In genomic region chr19:39223703-39224279, GRCh38 we compare ENCODE assay signal across 1 cellular context.
TF ChIP-seq lines count a peak whose summit lies in the region.

No MANE protein-coding gene starts in this region.

TF ChIP-seq in SK-N-SH, 30 proteins besides CTCF, POLR2A, EP300 and RAD21 (continued from another document):
- peak; percentile 65; the same call in 1 of the 2 replicates for TF ChIP-seq RFX5 (IDR thresholded peaks at IDR 0.05; ENCODE audit: low read length)
- no peak for TF ChIP-seq SMC3 (IDR thresholded peaks at IDR 0.05; ENCODE audit: low read depth, low read length)
- TF ChIP-seq TEAD4 (IDR thresholded peaks at IDR 0.05; ENCODE audit: borderline replicate concordance, insufficient read depth) = no peak
- no peak for TF ChIP-seq MAX (IDR thresholded peaks at IDR 0.05; ENCODE audit: low read depth)
